8 cellular contexts compared by ENCODE assay signal in the genomic region with DNA sequence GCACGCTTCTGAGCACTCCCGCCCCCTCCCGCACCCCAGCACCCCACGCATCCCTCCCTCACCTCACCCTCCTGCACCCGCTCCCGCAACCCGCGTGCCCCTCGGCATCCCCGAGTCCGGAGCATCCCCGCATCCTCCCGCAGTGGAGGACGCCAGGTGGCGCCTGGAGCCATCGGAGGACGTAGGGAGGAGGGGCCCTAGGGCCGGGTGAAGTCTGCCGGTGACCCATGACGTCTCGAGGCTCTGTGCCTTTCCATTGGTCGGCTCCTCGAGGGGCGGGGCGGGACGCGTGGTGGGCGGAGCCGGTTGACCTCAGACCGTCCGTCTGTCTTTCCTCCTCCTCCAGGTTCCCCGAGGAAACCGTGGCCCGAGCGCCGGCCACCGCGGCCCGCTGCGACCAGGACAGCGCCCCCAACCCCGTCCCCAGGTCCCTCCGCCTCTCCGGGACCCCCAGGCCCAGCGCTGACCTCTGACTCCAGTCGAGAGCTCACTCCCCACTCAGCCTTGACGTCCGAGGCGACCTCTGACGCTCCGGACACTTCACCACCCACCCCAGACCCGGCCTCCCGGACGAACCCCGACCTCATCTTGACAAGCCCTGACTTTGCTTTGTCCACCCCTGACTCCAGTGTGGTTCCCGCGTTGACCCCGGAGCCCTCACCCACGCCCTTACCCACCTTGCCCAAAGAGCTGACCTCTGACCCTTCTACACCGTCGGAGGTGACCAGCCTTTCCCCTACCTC. TPM values are rescaled to one million over a fixed set of nuclear protein-coding genes. Genes with fewer than 3 reads are reported as not detected.
DNase-seq lines count a peak whose midpoint lies in the region; ATAC-seq and TF ChIP-seq lines count a peak whose summit lies in the region.

No MANE protein-coding gene starts in this region.

- DNase-seq in DMS 273 treated with DMSO at 0.1 percent for 48 hours (lab: John Stamatoyannopoulos, UW) = peak; percentile 71
- DNase-seq in HuH-7.5 (ENCODE audit: low spot score) = peak; percentile 99
- peak; percentile 88 for DNase-seq in activated T-cell treated with anti-CD3 and anti-CD28 coated beads for 24 hours (ENCODE audit: low read depth)
- peak; percentile 44 for DNase-seq in epithelial cell of prostate (ENCODE audit: low read depth, low spot score)
- peak; percentile 93 for DNase-seq in mucosa of gallbladder (ENCODE audit: low spot score)
- DNase-seq in stimulated activated CD8-positive, alpha-beta memory T cell treated with anti-CD3 and anti-CD28 coated beads, Interleukin-4, amount 100 ng/mL, for 24 hours (ENCODE audit: low read depth) = peak; percentile 82

- no peaks in the 10 kb centered on the region for H3K36me3 ChIP-seq in OCI-LY3 (replicated peaks; ENCODE audit: low read depth, low read length)

- H3K4me3 ChIP-seq in OCI-LY3 (ENCODE audit: low read length) = peak overlapping the region; percentile 72

- peak; percentile 95 for ATAC-seq in GM21528 (IDR thresholded peaks at IDR 0.05; ENCODE audit: low FRiP score, unreplicated experiment)

- peaks cover 8% of the 10 kb centered on the region; the same call in 1 of the 2 replicates for H3K27me3 ChIP-seq in OCI-LY3 (ENCODE audit: low read depth, low read length)

- peak; percentile 94 for TF ChIP-seq CTCF in OCI-LY3 (IDR thresholded peaks at IDR 0.05; ENCODE audit: low read depth, low read length)

- H3K4me2 ChIP-seq in OCI-LY3 (ENCODE audit: low read length) = peak overlapping the region; percentile 70

- H4K20me1 ChIP-seq in OCI-LY3 (ENCODE audit: insufficient read depth, low read length) = no peaks in the 10 kb centered on the region

- H3K4me1 ChIP-seq in OCI-LY3 (ENCODE audit: low read length) = peaks cover 4% of the 10 kb centered on the region

- no peaks in the 10 kb centered on the region for H3K9me3 ChIP-seq in OCI-LY3 (ENCODE audit: insufficient read depth, low read length)

- H3K9ac ChIP-seq in OCI-LY3 (ENCODE audit: low read length) = peak overlapping the region; percentile 29; the same call in 1 of the 2 replicates

- H3K27ac ChIP-seq in OCI-LY3 (ENCODE audit: low read length) = no peak overlapping the region
- no peak overlapping the region for H3K27ac ChIP-seq in epithelial cell of prostate

- H3K79me2 ChIP-seq in OCI-LY3 (ENCODE audit: low read length) = no peaks in the 10 kb centered on the region

- peak overlapping the region; percentile 44; the same call in 1 of the 2 replicates for H2AFZ ChIP-seq in OCI-LY3 (ENCODE audit: low read depth, low read length)

RNA-seq across cellular contexts. Expression of gene SBK2, which starts 19.9 kb away (rescaled TPM):
- not detected for total RNA-seq in mucosa of gallbladder

RNA-seq across cellular contexts. Expression of gene SBK3, which starts 28.3 kb away (rescaled TPM):
- 0.20 TPM for total RNA-seq in mucosa of gallbladder

RNA-seq across cellular contexts. Expression of gene SSC5D, which starts 28.8 kb away (rescaled TPM):
- 49.7 TPM for total RNA-seq in mucosa of gallbladder

RNA-seq across cellular contexts. Expression of gene NAT14, which starts 32.1 kb away (rescaled TPM):
- total RNA-seq in mucosa of gallbladder = 23.1 TPM

RNA-seq across cellular contexts. Expression of gene ZNF628, which starts 40.6 kb away (rescaled TPM):
- total RNA-seq in mucosa of gallbladder = 10.7 TPM

Comparison
In these comparisons a context has a peak if more than half of its experiments do, and no peak if none do; other contexts are left out.
1. DNase-seq: peak in every context shown above with its lines; median percentile 99 in HuH-7.5; 93 in mucosa of gallbladder; 88 in activated T-cell treated with anti-CD3 and anti-CD28 coated beads for 24 hours; 82 in stimulated activated CD8-positive, alpha-beta memory T cell treated with anti-CD3 and anti-CD28 coated beads, Interleukin-4, amount 100 ng/mL, for 24 hours; 71 in DMS 273 treated with DMSO at 0.1 percent for 48 hours; 44 in epithelial cell of prostate.